Comparison of ENCODE assay signal across 18 cellular contexts in the genomic region with DNA sequence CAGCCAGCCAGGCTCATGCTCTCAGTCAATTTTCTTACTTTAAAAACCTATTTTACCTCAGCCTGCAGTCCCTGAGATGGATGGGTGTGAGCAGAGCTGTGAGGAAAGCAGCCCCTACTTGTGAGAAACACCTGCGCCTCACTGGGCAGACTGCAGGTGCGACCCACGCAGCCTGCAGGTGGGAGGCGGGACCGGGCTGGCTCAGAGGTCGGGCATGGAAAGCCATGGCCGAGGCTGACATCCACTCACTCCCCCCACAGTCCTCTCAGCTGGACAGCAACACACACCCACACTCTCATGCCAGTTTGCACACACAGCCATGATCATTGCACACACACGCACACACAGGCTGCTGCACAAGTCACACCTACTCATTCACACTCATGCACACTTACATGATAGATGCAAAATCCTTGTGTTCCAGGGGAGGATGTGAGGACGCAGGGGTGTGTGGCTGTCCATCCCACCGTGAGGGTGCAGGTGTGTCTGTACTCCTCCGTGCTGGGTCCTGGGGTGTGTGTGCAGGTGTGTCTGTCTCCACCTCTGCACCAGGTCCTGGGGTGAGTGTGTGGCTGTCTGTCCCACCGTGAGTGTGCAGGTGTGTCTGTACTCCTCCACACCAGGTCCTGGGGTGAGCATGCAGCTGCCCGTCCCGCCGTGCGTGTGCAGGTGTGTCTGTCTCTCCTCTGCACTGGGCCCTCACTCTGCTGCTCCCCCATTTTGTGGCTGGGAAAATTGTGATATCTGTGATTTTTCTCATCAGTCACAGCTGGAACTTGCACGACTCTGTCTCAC.
DNase-seq lines count a peak whose midpoint lies in the region; TF ChIP-seq lines count a peak whose summit lies in the region.
"Had no signal": no experiment of that assay in that cellular context is flagged by ENCODE, and none has a peak within 500 bp of the region (broad histone marks: within the 10 kb centered on the region; RNA-seq: fewer than 3 reads in every experiment).

No MANE protein-coding gene starts in this region.

- H3K4me3 ChIP-seq in endodermal cell (ENCODE audit: low read length): no peak overlapping the region
- no peak overlapping the region for H3K4me3 ChIP-seq in brain microvascular endothelial cell (ENCODE audit: low read depth, low read length)
- H3K4me3 ChIP-seq in CD4-positive, alpha-beta memory T cell (ENCODE audit: low read length in 2 of 2): no peak overlapping the region
- H3K4me3 ChIP-seq in SJCRH30: no peak overlapping the region
- H3K4me3 ChIP-seq: GM23248, SK-N-MC had no signal

- DNase-seq in activated effector memory CD4-positive, alpha-beta T cell treated with anti-CD3 and anti-CD28 coated beads, Interleukin-2, amount 50 U/mL, for 16 hours: peak; percentile 44
- no peak for DNase-seq in activated effector memory CD4-positive, alpha-beta T cell treated with Interleukin-2 at 50 U/mL for 16 hours
- DNase-seq in endodermal cell: peak; percentile 41
- peak; percentile 65 for DNase-seq in mesenteric fat pad (ENCODE audit: low spot score)
- peak; percentile 20 for DNase-seq in ureter (ENCODE audit: low spot score)
- DNase-seq in brain microvascular endothelial cell: no peak
- no peak for DNase-seq in CD4-positive, alpha-beta memory T cell
- DNase-seq in SJCRH30: no peak
- DNase-seq: Caco-2, GM23248, Karpas-422, MM.1S, NCI-H1105, NCI-H1930, NCI-H226, NCI-H526 had no signal

- POLR2A ChIA-PET in CD4-positive, alpha-beta memory T cell (lab: Charles Lee; ENCODE audit: partially characterized antibody): no interaction called here

- no peaks in the 10 kb centered on the region for H3K4me1 ChIP-seq in endodermal cell (ENCODE audit: control insufficient read depth, insufficient read depth, low read length)
- H3K4me1 ChIP-seq in CD4-positive, alpha-beta memory T cell (ENCODE audit: insufficient read depth, low read length): peaks cover 20% of the 10 kb centered on the region
- no peaks in the 10 kb centered on the region for H3K4me1 ChIP-seq in SJCRH30
- H3K4me1 ChIP-seq: Caco-2 had no signal

- H3K9me3 ChIP-seq in endodermal cell (ENCODE audit: control insufficient read depth, low read length) (no peaks in the 10 kb centered on the region), SJCRH30 (replicated peaks) (no peaks in the 10 kb centered on the region)
- no peaks in the 10 kb centered on the region for H3K9me3 ChIP-seq in CD4-positive, alpha-beta memory T cell (ENCODE audit: control insufficient read depth in 1 of 2, low read length in 2 of 2)
- H3K9me3 ChIP-seq: Caco-2 had no signal

- in situ Hi-C loops in brain microvascular endothelial cell (cut with HindIII; ENCODE audit: low pct_ligation_motif_present, low sequenced_read_pairs): no loop called here

- H3K4me3 Mint-ChIP-seq in endodermal cell: no peak overlapping the region
- H3K4me3 Mint-ChIP-seq in CD4-positive, alpha-beta memory T cell: no peak overlapping the region

- intact Hi-C loops in CD4-positive, alpha-beta memory T cell (cut with micrococcal nuclease): no loop called here

- no peak overlapping the region for H3K27ac ChIP-seq in endodermal cell (ENCODE audit: low read depth, low read length)
- H3K27ac ChIP-seq in brain microvascular endothelial cell: no peak overlapping the region
- no peak overlapping the region for H3K27ac ChIP-seq in CD4-positive, alpha-beta memory T cell (ENCODE audit: low read depth, low read length)
- no peak overlapping the region for H3K27ac ChIP-seq in SJCRH30
- H3K27ac ChIP-seq: GM23248, SK-N-MC had no signal

- H3K27me3 ChIP-seq in endodermal cell (ENCODE audit: control insufficient read depth, insufficient read depth, low read length, poor library complexity, severe bottlenecking) (peaks cover 7% of the 10 kb centered on the region), brain microvascular endothelial cell (replicated peaks) (peaks cover 24% of the 10 kb centered on the region), SJCRH30 (peaks cover 29% of the 10 kb centered on the region)
- no peaks in the 10 kb centered on the region for H3K27me3 ChIP-seq in CD4-positive, alpha-beta memory T cell (ENCODE audit: insufficient read depth, low read length)

- H3K36me3 Mint-ChIP-seq in endodermal cell (ENCODE audit: low read depth): no peaks in the 10 kb centered on the region
- H3K36me3 Mint-ChIP-seq in CD4-positive, alpha-beta memory T cell: no peaks in the 10 kb centered on the region
- H3K36me3 Mint-ChIP-seq: CD14-positive monocyte had no signal

- TF ChIP-seq CTCF in endodermal cell (conservative IDR thresholded peaks at IDR 0.05) (no peak), brain microvascular endothelial cell (IDR thresholded peaks at IDR 0.05; ENCODE audit: low read depth, low read length, missing control alignments) (no peak)

- CTCF ChIA-PET in CD4-positive, alpha-beta memory T cell (lab: Charles Lee; ENCODE audit: partially characterized antibody): interaction anchor here (4.8 kb wide), 1 partner anchor 14 kb away, joined by 27 read pairs; no protein-coding TSS in a partner anchor

- no peak overlapping the region for H3K27ac Mint-ChIP-seq in endodermal cell
- H3K27ac Mint-ChIP-seq in CD4-positive, alpha-beta memory T cell: peak overlapping the region in 2 of 7 donors; percentile 12 to 72
- H3K27ac Mint-ChIP-seq: CD14-positive monocyte had no signal

- peaks cover 33% of the 10 kb centered on the region for H3K27me3 Mint-ChIP-seq in endodermal cell (ENCODE audit: insufficient read depth)
- peaks cover 7 to 9% of the 10 kb centered on the region in 2 donors for H3K27me3 Mint-ChIP-seq in CD4-positive, alpha-beta memory T cell

- H3K36me3 ChIP-seq in endodermal cell (ENCODE audit: control insufficient read depth, insufficient read depth, low read length): no peaks in the 10 kb centered on the region
- H3K36me3 ChIP-seq in brain microvascular endothelial cell (replicated peaks): no peaks in the 10 kb centered on the region
- H3K36me3 ChIP-seq in CD4-positive, alpha-beta memory T cell (ENCODE audit: insufficient read depth, low read length): no peaks in the 10 kb centered on the region
- H3K36me3 ChIP-seq in SJCRH30: no peaks in the 10 kb centered on the region

- peaks cover 10% of the 10 kb centered on the region for H3K4me1 Mint-ChIP-seq in endodermal cell
- peaks cover 16 to 30% (median 26%) of the 10 kb centered on the region in 4 donors for H3K4me1 Mint-ChIP-seq in CD4-positive, alpha-beta memory T cell

- H3K9me3 Mint-ChIP-seq in endodermal cell: no peaks in the 10 kb centered on the region
- no peaks in the 10 kb centered on the region for H3K9me3 Mint-ChIP-seq in CD4-positive, alpha-beta memory T cell

- WGBS in endodermal cell (ENCODE audit: insufficient coverage in 1 of 2, insufficient read length in 1 of 2), 2 experiments: 91 to 97% methylated on average over 8 to 17 of the region's 17 CpGs

- H3K9ac ChIP-seq in endodermal cell (ENCODE audit: extremely low read depth, low read length, poor library complexity, severe bottlenecking): no peak overlapping the region
- H3K9ac ChIP-seq: GM23248 had no signal

Comparison
In these comparisons a context has a peak if more than half of its experiments do, and no peak if none do; other contexts are left out.
1. DNase-seq: peak in activated effector memory CD4-positive, alpha-beta T cell treated with anti-CD3 and anti-CD28 coated beads, Interleukin-2, amount 50 U/mL, for 16 hours (single experiment), endodermal cell (single experiment), mesenteric fat pad (single experiment) and ureter (single experiment); none in activated effector memory CD4-positive, alpha-beta T cell treated with Interleukin-2 at 50 U/mL for 16 hours (single experiment), brain microvascular endothelial cell (single experiment), CD4-positive, alpha-beta memory T cell (0 of 5) and SJCRH30 (0 of 2).